Comparison of ENCODE assay signal across 9 cellular contexts in genomic region chr22:17119481-17120202, GRCh38. TPM values are rescaled to one million over a fixed set of nuclear protein-coding genes. Genes with fewer than 3 reads are reported as not detected.
DNase-seq lines count a peak whose midpoint lies in the region; ATAC-seq, FAIRE-seq and TF ChIP-seq lines count a peak whose summit lies in the region.
"Had no signal": no experiment of that assay in that cellular context is flagged by ENCODE, and none has a peak within 500 bp of the region (broad histone marks: within the 10 kb centered on the region; RNA-seq: fewer than 3 reads in every experiment).

No MANE protein-coding gene starts in this region.

- H3K18ac ChIP-seq in H9 (ENCODE audit: insufficient read length, low read depth, low read length): no peak overlapping the region
- no peak overlapping the region for H3K18ac ChIP-seq in mesendoderm (ENCODE audit: low read length)

- H3K4me3 ChIP-seq in cardiac fibroblast (replicated peaks in 1 of 2; ENCODE audit: low read depth in 2 of 2, low read length in 2 of 2) (no peak overlapping the region), mesendoderm (ENCODE audit: low read length) (no peak overlapping the region)

- H2BK5ac ChIP-seq in H9 (ENCODE audit: insufficient read length, low read length) (no peak overlapping the region), mesendoderm (ENCODE audit: low read length) (no peak overlapping the region)

- no peak for ATAC-seq in GM21723 (IDR thresholded peaks at IDR 0.05; ENCODE audit: unreplicated experiment)

- H3K4me1 Mint-ChIP-seq in H9: peaks cover 35 to 37% of the 10 kb centered on the region in 2 experiments

- H3K4me1 ChIP-seq in H9 (ENCODE audit: insufficient read depth, low read length) (no peaks in the 10 kb centered on the region; the same call in 1 of the 2 replicates), mesendoderm (ENCODE audit: control insufficient read depth, low read depth, low read length) (peaks cover 15% of the 10 kb centered on the region)

- H3K23me2 ChIP-seq in H9 (ENCODE audit: insufficient read length, low read depth, low read length, poor library complexity, severe bottlenecking): peaks cover 6% of the 10 kb centered on the region

- no peaks in the 10 kb centered on the region for H4K20me1 ChIP-seq in H9 (ENCODE audit: control insufficient read depth, insufficient read depth, insufficient read length)

- H3K56ac ChIP-seq in H9 (ENCODE audit: insufficient read length, low read depth, low read length) (no peak overlapping the region), mesendoderm (ENCODE audit: low read length) (no peak overlapping the region)

- H2AFZ ChIP-seq in H9 (ENCODE audit: low read length): no peak overlapping the region

- no peak overlapping the region for H3K23ac ChIP-seq in H9 (ENCODE audit: insufficient read length, low read depth, low read length)
- no peak overlapping the region for H3K23ac ChIP-seq in mesendoderm (ENCODE audit: low read length)

- H3K4ac ChIP-seq in H9 (ENCODE audit: low read depth, low read length) (no peak overlapping the region), mesendoderm (ENCODE audit: low read depth, low read length) (no peak overlapping the region)

- no peak overlapping the region for H2BK120ac ChIP-seq in H9 (ENCODE audit: low read depth, low read length, poor library complexity, severe bottlenecking)
- no peak overlapping the region for H2BK120ac ChIP-seq in mesendoderm (ENCODE audit: low read depth, low read length)

- H3K36me3 ChIP-seq in mesendoderm (ENCODE audit: control insufficient read depth, insufficient read depth, low read length): no peaks in the 10 kb centered on the region

- H3K9me3 Mint-ChIP-seq in H9: no peaks in the 10 kb centered on the region

- no peak overlapping the region for H3K27ac ChIP-seq in H9 (ENCODE audit: insufficient read length, low read depth, low read length)
- no peak overlapping the region for H3K27ac ChIP-seq in mesendoderm (ENCODE audit: low read depth, low read length)

- peaks cover 0 to 4% (median 0%) of the 10 kb centered on the region in 3 experiments; a peak in 2 of 7 replicates for H3K36me3 Mint-ChIP-seq in H9 (ENCODE audit: insufficient read depth in 1 of 3, low read depth in 3 of 3)

- H3K27me3 ChIP-seq in H9 (ENCODE audit: insufficient read depth, low read length) (no peaks in the 10 kb centered on the region), mesendoderm (ENCODE audit: insufficient read depth, low read length, poor library complexity) (no peaks in the 10 kb centered on the region)

- H2BK12ac ChIP-seq in H9 (ENCODE audit: insufficient read length, low read depth, low read length): no peak overlapping the region

- FAIRE-seq in HTR-8/SVneo (lab: Jason Lieb, UNC): no peak

- peak overlapping the region; percentile 14 for H3K4me2 ChIP-seq in H9 (ENCODE audit: insufficient read depth, insufficient read length, low read length)
- H3K4me2 ChIP-seq in mesendoderm (ENCODE audit: low read length): no peak overlapping the region

- H4K8ac ChIP-seq in H9 (replicated peaks; ENCODE audit: insufficient read length, low read depth, low read length) (no peak overlapping the region), mesendoderm (ENCODE audit: low read depth, low read length) (no peak overlapping the region)

- H3K79me1 ChIP-seq in H9 (ENCODE audit: insufficient read depth, low read depth, low read length, poor library complexity, severe bottlenecking) (no peaks in the 10 kb centered on the region), mesendoderm (ENCODE audit: low read length) (no peaks in the 10 kb centered on the region)

- no peak overlapping the region for H4K91ac ChIP-seq in H9 (ENCODE audit: insufficient read length, low read depth, low read length)

- H3K4me3 Mint-ChIP-seq in H9: peak overlapping the region; percentile 54 to 75

- peaks cover 7% of the 10 kb centered on the region for H3K27me3 Mint-ChIP-seq in H9 (ENCODE audit: low read depth)

- H2AK5ac ChIP-seq in H9 (ENCODE audit: insufficient read length, low read length) (no peak overlapping the region), mesendoderm (ENCODE audit: low read length) (no peak overlapping the region)

- H3K9ac ChIP-seq in H9 (ENCODE audit: extremely low read depth, insufficient read length, low read length): no peak overlapping the region
- no peak overlapping the region for H3K9ac ChIP-seq in mesendoderm (ENCODE audit: low read length)

- H2BK20ac ChIP-seq in H9 (ENCODE audit: low read depth, low read length, poor library complexity, severe bottlenecking): no peak overlapping the region

- H3K27ac Mint-ChIP-seq in H9: no peak overlapping the region

- no CpG with 5 or more reads among the region's 63 CpGs for WGBS in H9 (ENCODE audit: extremely low coverage, insufficient read length, low lambda C conversion rate)
- no CpG with 5 or more reads among the region's 63 CpGs for WGBS in mesendoderm (ENCODE audit: extremely low coverage, insufficient coverage, low lambda C conversion rate)

- TF ChIP-seq CTCF in H9 (conservative IDR thresholded peaks at IDR 0.05) (peak; percentile 86), cardiac fibroblast (IDR thresholded peaks at IDR 0.05; ENCODE audit: low read depth, low read length) (peak; percentile 26)

- no peaks in the 10 kb centered on the region for H3K9me3 ChIP-seq in H9 (ENCODE audit: control insufficient read depth, low read depth, low read length)

- H2BK15ac ChIP-seq in H9 (ENCODE audit: low read depth, low read length) (no peak overlapping the region), mesendoderm (replicated peaks; ENCODE audit: low read depth) (no peak overlapping the region)

- H3K79me2 ChIP-seq in H9 (ENCODE audit: insufficient read depth, low read length) (no peaks in the 10 kb centered on the region), mesendoderm (ENCODE audit: control insufficient read depth, insufficient read depth, low read length) (no peaks in the 10 kb centered on the region)

- DNase-seq in CD1c-positive myeloid dendritic cell (ENCODE audit: extremely low spot score): peak; percentile 51
- peak; percentile 84 for DNase-seq in H9
- DNase-seq in cardiac fibroblast (ENCODE audit: low read depth in 2 of 2): peak; percentile 11 to 20
- DNase-seq in mesendoderm: peak; percentile 80
- no peak for DNase-seq in NK-92 (lab: John Stamatoyannopoulos, UW; ENCODE audit: unreplicated experiment)
- DNase-seq in HTR-8/SVneo (ENCODE audit: insufficient read length, low spot score): no peak
- no peak for DNase-seq in NCI-H1436 (lab: John Stamatoyannopoulos, UW)
- DNase-seq: NCI-H187 had no signal

- H3K14ac ChIP-seq in H9 (ENCODE audit: insufficient read depth, low read length): no peak overlapping the region

- H4K5ac ChIP-seq in H9 (ENCODE audit: insufficient read length, low read depth, low read length) (no peak overlapping the region), mesendoderm (ENCODE audit: low read length) (no peak overlapping the region)

- H3T11ph ChIP-seq in H9 (ENCODE audit: low read length): no peak overlapping the region

RNA-seq across cellular contexts. Expression of gene TMEM121B, which starts 1.5 kb away (rescaled TPM):
- total RNA-seq in H9 (2021): 8.1 and 8.7 TPM in 2 replicates
- polyA plus RNA-seq in mesendoderm (2013, experiment 1 of 2): 2.2 TPM
- polyA plus RNA-seq in mesendoderm (2013, experiment 2 of 2): 2.3 TPM

RNA-seq across cellular contexts. Expression of gene IL17RA, which starts 34.8 kb away (rescaled TPM):
- total RNA-seq in H9 (2021): 8.7 and 12.4 TPM in 2 replicates
- polyA plus RNA-seq in mesendoderm (2013, experiment 1 of 2): 5.0 TPM
- polyA plus RNA-seq in mesendoderm (2013, experiment 2 of 2): 5.0 TPM

RNA-seq across cellular contexts. Expression of gene HDHD5, which starts 39.4 kb away (rescaled TPM):
- 68.4 and 71.3 TPM in 2 replicates for total RNA-seq in H9 (2021)
- 30.6 TPM for polyA plus RNA-seq in mesendoderm (2013, experiment 1 of 2)
- 29.4 TPM for polyA plus RNA-seq in mesendoderm (2013, experiment 2 of 2)

Comparison
In these comparisons a context has a peak if more than half of its experiments do, and no peak if none do; other contexts are left out.
1. DNase-seq: peak in CD1c-positive myeloid dendritic cell (single experiment), H9 (single experiment), cardiac fibroblast (2 of 2) and mesendoderm (single experiment); none in NK-92 (single experiment), HTR-8/SVneo (single experiment) and NCI-H1436 (single experiment).